ENCODE assay signal across 1 cellular context in genomic region chr2:30113617-30114293, GRCh38.
TF ChIP-seq lines count a peak whose summit lies in the region.

No MANE protein-coding gene starts in this region.

TF ChIP-seq in SK-N-SH, 30 proteins besides CTCF, POLR2A, EP300 and RAD21 (continued from another document):
- TF ChIP-seq TAF1 (IDR thresholded peaks at IDR 0.05; ENCODE audit: borderline replicate concordance, low read depth, low read length) = no peak
- TF ChIP-seq GATA2 (CRISPR knock-in tag; IDR thresholded peaks at IDR 0.05) = no peak
- no peak for TF ChIP-seq USF2 (IDR thresholded peaks at IDR 0.05; ENCODE audit: borderline replicate concordance, low read depth, low read length)
- TF ChIP-seq PBX3 (IDR thresholded peaks at IDR 0.05) = peak; percentile 96
- TF ChIP-seq TEAD4 (IDR thresholded peaks at IDR 0.05; ENCODE audit: borderline replicate concordance, insufficient read depth) = peak; percentile 95
- peak; percentile 40; the same call in 1 of the 2 replicates for TF ChIP-seq YY1 (IDR thresholded peaks at IDR 0.05; ENCODE audit: low read depth)
- peak; percentile 98 for TF ChIP-seq JUND (IDR thresholded peaks at IDR 0.05)
- TF ChIP-seq FOXM1 (IDR thresholded peaks at IDR 0.05; ENCODE audit: low read depth) = peak; percentile 93
- TF ChIP-seq SMC3 (IDR thresholded peaks at IDR 0.05; ENCODE audit: low read depth, low read length) = no peak
- peak; percentile 98 for TF ChIP-seq FOSL2 (IDR thresholded peaks at IDR 0.05; ENCODE audit: borderline replicate concordance, low read depth)
- TF ChIP-seq REST (IDR thresholded peaks at IDR 0.05; ENCODE audit: low read depth, low read length) = no peak; the same call in 1 of the 2 replicates
- no peak for TF ChIP-seq MXI1 (IDR thresholded peaks at IDR 0.05; ENCODE audit: low read depth, low read length)
- peak; percentile 79; the same call in 1 of the 2 replicates for TF ChIP-seq POLR2AphosphoS5 (IDR thresholded peaks at IDR 0.05; ENCODE audit: low read depth, low read length)
